Comparison of ENCODE assay signal across 2 cellular contexts in genomic region chr21:43016728-43017127, GRCh38.
A peak's percentile ranks its signal among the peaks of the same experiment; 100 is the strongest.
TF ChIP-seq lines count a peak whose summit lies in the region.

No MANE protein-coding gene starts in this region.

TF ChIP-seq in SK-N-SH, 30 proteins besides CTCF, POLR2A, EP300 and RAD21 (continued from another document):
- TF ChIP-seq, protein P1, sequence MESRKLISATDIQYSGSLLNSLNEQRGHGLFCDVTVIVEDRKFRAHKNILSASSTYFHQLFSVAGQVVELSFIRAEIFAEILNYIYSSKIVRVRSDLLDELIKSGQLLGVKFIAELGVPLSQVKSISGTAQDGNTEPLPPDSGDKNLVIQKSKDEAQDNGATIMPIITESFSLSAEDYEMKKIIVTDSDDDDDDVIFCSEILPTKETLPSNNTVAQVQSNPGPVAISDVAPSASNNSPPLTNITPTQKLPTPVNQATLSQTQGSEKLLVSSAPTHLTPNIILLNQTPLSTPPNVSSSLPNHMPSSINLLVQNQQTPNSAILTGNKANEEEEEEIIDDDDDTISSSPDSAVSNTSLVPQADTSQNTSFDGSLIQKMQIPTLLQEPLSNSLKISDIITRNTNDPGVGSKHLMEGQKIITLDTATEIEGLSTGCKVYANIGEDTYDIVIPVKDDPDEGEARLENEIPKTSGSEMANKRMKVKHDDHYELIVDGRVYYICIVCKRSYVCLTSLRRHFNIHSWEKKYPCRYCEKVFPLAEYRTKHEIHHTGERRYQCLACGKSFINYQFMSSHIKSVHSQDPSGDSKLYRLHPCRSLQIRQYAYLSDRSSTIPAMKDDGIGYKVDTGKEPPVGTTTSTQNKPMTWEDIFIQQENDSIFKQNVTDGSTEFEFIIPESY (IDR thresholded peaks at IDR 0.05; ENCODE audit: borderline replicate concordance, low read depth), result no peak
- TF ChIP-seq GATA2 (CRISPR knock-in tag; IDR thresholded peaks at IDR 0.05) (peak; percentile 56), FOSL2 (IDR thresholded peaks at IDR 0.05; ENCODE audit: borderline replicate concordance, low read depth) (no peak), NRF1 (IDR thresholded peaks at IDR 0.05; ENCODE audit: low read depth, low read length) (no peak), SMC3 (IDR thresholded peaks at IDR 0.05; ENCODE audit: low read depth, low read length) (no peak), MXI1 (IDR thresholded peaks at IDR 0.05; ENCODE audit: low read depth, low read length) (peak; percentile 92), CHD2 (IDR thresholded peaks at IDR 0.05; ENCODE audit: low read length, partially characterized antibody) (peak; percentile 54), FOXM1 (IDR thresholded peaks at IDR 0.05; ENCODE audit: low read depth) (no peak), RFX5 (IDR thresholded peaks at IDR 0.05; ENCODE audit: low read length) (0 out of 2 replicates have a peak, but pooled peaks have one; percentile 9), EZH2phosphoT487 (IDR thresholded peaks at IDR 0.05; ENCODE audit: borderline replicate concordance, low read depth) (no peak), SIN3A (IDR thresholded peaks at IDR 0.05; ENCODE audit: borderline replicate concordance, low read depth, low read length) (no peak)
- TF ChIP-seq, protein P2, sequence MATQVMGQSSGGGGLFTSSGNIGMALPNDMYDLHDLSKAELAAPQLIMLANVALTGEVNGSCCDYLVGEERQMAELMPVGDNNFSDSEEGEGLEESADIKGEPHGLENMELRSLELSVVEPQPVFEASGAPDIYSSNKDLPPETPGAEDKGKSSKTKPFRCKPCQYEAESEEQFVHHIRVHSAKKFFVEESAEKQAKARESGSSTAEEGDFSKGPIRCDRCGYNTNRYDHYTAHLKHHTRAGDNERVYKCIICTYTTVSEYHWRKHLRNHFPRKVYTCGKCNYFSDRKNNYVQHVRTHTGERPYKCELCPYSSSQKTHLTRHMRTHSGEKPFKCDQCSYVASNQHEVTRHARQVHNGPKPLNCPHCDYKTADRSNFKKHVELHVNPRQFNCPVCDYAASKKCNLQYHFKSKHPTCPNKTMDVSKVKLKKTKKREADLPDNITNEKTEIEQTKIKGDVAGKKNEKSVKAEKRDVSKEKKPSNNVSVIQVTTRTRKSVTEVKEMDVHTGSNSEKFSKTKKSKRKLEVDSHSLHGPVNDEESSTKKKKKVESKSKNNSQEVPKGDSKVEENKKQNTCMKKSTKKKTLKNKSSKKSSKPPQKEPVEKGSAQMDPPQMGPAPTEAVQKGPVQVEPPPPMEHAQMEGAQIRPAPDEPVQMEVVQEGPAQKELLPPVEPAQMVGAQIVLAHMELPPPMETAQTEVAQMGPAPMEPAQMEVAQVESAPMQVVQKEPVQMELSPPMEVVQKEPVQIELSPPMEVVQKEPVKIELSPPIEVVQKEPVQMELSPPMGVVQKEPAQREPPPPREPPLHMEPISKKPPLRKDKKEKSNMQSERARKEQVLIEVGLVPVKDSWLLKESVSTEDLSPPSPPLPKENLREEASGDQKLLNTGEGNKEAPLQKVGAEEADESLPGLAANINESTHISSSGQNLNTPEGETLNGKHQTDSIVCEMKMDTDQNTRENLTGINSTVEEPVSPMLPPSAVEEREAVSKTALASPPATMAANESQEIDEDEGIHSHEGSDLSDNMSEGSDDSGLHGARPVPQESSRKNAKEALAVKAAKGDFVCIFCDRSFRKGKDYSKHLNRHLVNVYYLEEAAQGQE (IDR thresholded peaks at IDR 0.05; ENCODE audit: low read depth, low read length), result no peak

TF ChIP-seq in SK-N-SH treated with all-trans-retinoic acid at 6 μM for 48 hours, 23 proteins besides CTCF, POLR2A, EP300 and RAD21 (continued from another document):
- TF ChIP-seq, protein P3, sequence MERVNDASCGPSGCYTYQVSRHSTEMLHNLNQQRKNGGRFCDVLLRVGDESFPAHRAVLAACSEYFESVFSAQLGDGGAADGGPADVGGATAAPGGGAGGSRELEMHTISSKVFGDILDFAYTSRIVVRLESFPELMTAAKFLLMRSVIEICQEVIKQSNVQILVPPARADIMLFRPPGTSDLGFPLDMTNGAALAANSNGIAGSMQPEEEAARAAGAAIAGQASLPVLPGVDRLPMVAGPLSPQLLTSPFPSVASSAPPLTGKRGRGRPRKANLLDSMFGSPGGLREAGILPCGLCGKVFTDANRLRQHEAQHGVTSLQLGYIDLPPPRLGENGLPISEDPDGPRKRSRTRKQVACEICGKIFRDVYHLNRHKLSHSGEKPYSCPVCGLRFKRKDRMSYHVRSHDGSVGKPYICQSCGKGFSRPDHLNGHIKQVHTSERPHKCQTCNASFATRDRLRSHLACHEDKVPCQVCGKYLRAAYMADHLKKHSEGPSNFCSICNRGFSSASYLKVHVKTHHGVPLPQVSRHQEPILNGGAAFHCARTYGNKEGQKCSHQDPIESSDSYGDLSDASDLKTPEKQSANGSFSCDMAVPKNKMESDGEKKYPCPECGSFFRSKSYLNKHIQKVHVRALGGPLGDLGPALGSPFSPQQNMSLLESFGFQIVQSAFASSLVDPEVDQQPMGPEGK (CRISPR knock-in tag; IDR thresholded peaks at IDR 0.05; ENCODE audit: borderline replicate concordance), result no peak
- no peak for TF ChIP-seq POU6F1 (CRISPR knock-in tag; IDR thresholded peaks at IDR 0.05; ENCODE audit: borderline replicate concordance, low read depth)
- no peak for TF ChIP-seq ARNTL (CRISPR knock-in tag; IDR thresholded peaks at IDR 0.05; ENCODE audit: borderline replicate concordance, low read depth)
